In genomic region chr2:161146996-161147395, GRCh38 we compare ENCODE assay signal across 14 cellular contexts.
"Had no signal": no experiment of that assay in that cellular context is flagged by ENCODE, and none has a peak within 500 bp of the region (broad histone marks: within the 10 kb centered on the region; RNA-seq: fewer than 3 reads in every experiment).

No MANE protein-coding gene starts in this region.

- ATAC-seq: activated naive CD4-positive, alpha-beta T cell treated with anti-CD3 and anti-CD28 coated beads, Interleukin-2, amount 50 U/mL, for 72 hours had no signal

- H3K4me1 ChIP-seq: stomach, uterus had no signal

- DNase-seq: activated CD4-positive, alpha-beta T cell treated with anti-CD3 and anti-CD28 coated beads, Interleukin-2, amount 50 U/mL, for 4 hours; activated effector memory CD4-positive, alpha-beta T cell treated with Interleukin-2 at 50 U/mL for 16 hours; activated T-cell treated with anti-CD3 and anti-CD28 coated beads, Interleukin-2, amount 50 U/mL, for 1 hour; amygdala; cerebellar nuclear complex; hypothalamus; stimulated activated CD4-positive, alpha-beta T cell treated with anti-CD3 and anti-CD28 coated beads, Interleukin-4, amount 100 ng/mL, for 1 hour; stimulated activated CD8-positive, alpha-beta memory T cell treated with anti-CD3 and anti-CD28 coated beads, Interleukin-4, amount 100 ng/mL, for 48 hours; stomach; uterus had no signal

- H3K4me3 ChIP-seq: stomach, uterus had no signal

- H3K4me1 Mint-ChIP-seq: brain had no signal

- H3K27ac ChIP-seq: stomach, uterus had no signal

- H3K36me3 ChIP-seq: stomach, uterus had no signal

- H3K27ac Mint-ChIP-seq: activated naive CD4-positive, alpha-beta T cell treated with anti-CD3 and anti-CD28 coated beads, Interleukin-2, amount 50 U/mL, for 72 hours; brain had no signal

- H3K27me3 Mint-ChIP-seq: dendritic cell treated with granulocyte-macrophage colony-stimulating factor and Interleukin-4, amounts not matched to agents 40 ng/mL and 50 ng/mL, for 4 days; natural killer cell treated with Interleukin-12 subunit alpha and Interleukin-12 subunit beta and Interleukin-15 and Interleukin-18, amount 100 ng/mL, for 72 hours had no signal

- H3K36me3 Mint-ChIP-seq: brain had no signal

- H3K27me3 ChIP-seq: stomach, uterus had no signal

- H3K4me3 Mint-ChIP-seq: brain; dendritic cell treated with granulocyte-macrophage colony-stimulating factor and Interleukin-4, amounts not matched to agents 40 ng/mL and 50 ng/mL, for 4 days had no signal
